ENCODE assay signal across 14 cellular contexts in the genomic region with DNA sequence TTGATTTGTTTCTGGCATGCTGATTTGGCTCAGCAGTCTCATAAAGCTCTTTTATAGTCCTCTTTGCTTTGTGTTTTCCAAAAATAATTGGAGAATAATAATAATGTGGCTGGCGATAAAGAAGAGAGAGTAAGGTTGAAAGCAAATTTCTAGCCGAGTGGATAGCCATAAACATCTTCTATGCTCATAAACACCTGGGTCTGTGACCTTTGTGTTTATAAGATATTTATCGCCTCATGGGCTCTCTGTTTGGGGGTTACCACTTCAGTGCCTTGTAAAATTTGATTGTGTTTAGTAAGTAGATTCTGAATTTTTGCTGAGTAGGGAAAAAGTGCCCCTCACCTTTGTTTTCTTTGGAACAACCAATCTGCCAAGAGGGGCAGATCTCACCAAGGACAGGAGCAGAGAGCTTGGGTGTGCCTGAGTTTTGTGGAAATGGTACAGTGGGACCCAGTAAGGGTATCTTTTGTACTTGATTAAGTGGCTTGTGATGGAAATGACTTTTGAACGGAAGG.
DNase-seq lines count a peak whose midpoint lies in the region; ATAC-seq, FAIRE-seq and TF ChIP-seq lines count a peak whose summit lies in the region.
"Had no signal": no experiment of that assay in that cellular context is flagged by ENCODE, and none has a peak within 500 bp of the region (broad histone marks: within the 10 kb centered on the region; RNA-seq: fewer than 3 reads in every experiment).

No MANE protein-coding gene starts in this region.

- no peaks in the 10 kb centered on the region for H3K27me3 ChIP-seq in neural cell (ENCODE audit: insufficient read depth, low read depth, low read length)
- H3K27me3 ChIP-seq: BLaER1 treated with 17β-estradiol and CSF1 and Interleukin-3, amounts not matched to agents 10 nM and 100 nM had no signal

- H3K4me3 Mint-ChIP-seq in brain = peak overlapping the region in 2 of 5 experiments; percentile 16 to 55
- H3K4me3 Mint-ChIP-seq: CD4-positive, CD25-positive, alpha-beta regulatory T cell had no signal

- no peak for TF ChIP-seq EP300 in A549 (IDR thresholded peaks at IDR 0.05)
- TF ChIP-seq EP300 in neural cell (conservative IDR thresholded peaks at IDR 0.05; ENCODE audit: poor library complexity, severe bottlenecking) = no peak

- no peak for TF ChIP-seq RAD21 in A549 (conservative IDR thresholded peaks at IDR 0.05 in 1 of 2, IDR thresholded peaks at IDR 0.05 in 1 of 2)
- no peak for TF ChIP-seq RAD21 in neural cell (conservative IDR thresholded peaks at IDR 0.05)

- no peaks in the 10 kb centered on the region for H3K36me3 Mint-ChIP-seq in brain
- H3K36me3 Mint-ChIP-seq: CD4-positive, CD25-positive, alpha-beta regulatory T cell had no signal

- H3F3A ChIP-seq in neural cell (ENCODE audit: insufficient read depth, low read length, poor library complexity, severe bottlenecking) = peaks cover 6% of the 10 kb centered on the region

- no peak for DNase-seq in A549 (ENCODE audit: low read depth in 1 of 2, low spot score in 1 of 2)
- peak; percentile 29 for DNase-seq in NCI-H2227 (lab: John Stamatoyannopoulos, UW; ENCODE audit: unreplicated experiment)
- DNase-seq in NCI-H446 treated with DMSO at 0.1 percent for 48 hours (lab: John Stamatoyannopoulos, UW) = no peak
- no peak for DNase-seq in T-helper 2 cell
- DNase-seq in stimulated activated CD4-positive, alpha-beta T cell treated with anti-CD3 and anti-CD28 coated beads, Interleukin-2, amount 100 ng/mL, for 48 hours = no peak
- DNase-seq: 8988T; ACHN; Calu3; CD4-positive, CD25-positive, alpha-beta regulatory T cell; DMS 273 treated with DMSO at 0.1 percent for 48 hours; HCEC 1CT had no signal

- H3K9me3 ChIP-seq in A549 (no peaks in the 10 kb centered on the region), neural cell (ENCODE audit: low read length) (no peaks in the 10 kb centered on the region)

- TF ChIP-seq POLR2A in A549 (IDR thresholded peaks at IDR 0.05; ENCODE audit: low read length) = no peak

- peak overlapping the region in 4 of 5 experiments; percentile 17 to 94 (median 66) for H3K27ac Mint-ChIP-seq in brain
- H3K27ac Mint-ChIP-seq: CD4-positive, CD25-positive, alpha-beta regulatory T cell had no signal

- POLR2A ChIA-PET in A549 (lab: Yijun Ruan, JAX) = no interaction called here

- H3K9me3 Mint-ChIP-seq in brain = peaks cover 0 to 3% (median 0%) of the 10 kb centered on the region in 5 experiments

- no peak overlapping the region for H3K4me2 ChIP-seq in A549
- peak overlapping the region; percentile 46 for H3K4me2 ChIP-seq in neural cell (ENCODE audit: low read length)

- H3K4me1 Mint-ChIP-seq in brain = peaks cover 98% of the 10 kb centered on the region
- H3K4me1 Mint-ChIP-seq: CD4-positive, CD25-positive, alpha-beta regulatory T cell had no signal

- no peak for ATAC-seq in A549

- peak overlapping the region; percentile 59 for H3K9ac ChIP-seq in neural cell (ENCODE audit: low read length)
- H3K9ac ChIP-seq: BLaER1 treated with 17β-estradiol and CSF1 and Interleukin-3, amounts not matched to agents 10 nM and 100 nM had no signal

- FAIRE-seq in A549 (lab: Jason Lieb, UNC) = no peak

- H3K9me2 ChIP-seq in neural cell (ENCODE audit: insufficient read depth, low read length) = no peaks in the 10 kb centered on the region

- peaks cover 5% of the 10 kb centered on the region; the same call in 1 of the 3 replicates for H3K4me1 ChIP-seq in A549

- H3K36me3 ChIP-seq in neural cell (ENCODE audit: insufficient read depth, low read length) = no peaks in the 10 kb centered on the region

- H4K20me1 ChIP-seq in neural cell (ENCODE audit: insufficient read depth) = no peaks in the 10 kb centered on the region

- H3K27ac ChIP-seq in A549 = no peak overlapping the region
- peak overlapping the region; percentile 83 for H3K27ac ChIP-seq in neural cell (ENCODE audit: low read length)
- H3K27ac ChIP-seq: BLaER1 treated with 17β-estradiol and CSF1 and Interleukin-3, amounts not matched to agents 10 nM and 100 nM had no signal

- WGBS in A549 (ENCODE audit: missing lambda C conversion rate) = 52% methylated on average over 4 of the region's 4 CpGs

- peaks cover 29% of the 10 kb centered on the region for H3K79me2 ChIP-seq in neural cell (replicated peaks; ENCODE audit: insufficient read depth, low read length)

- H3K27me3 Mint-ChIP-seq in brain = no peaks in the 10 kb centered on the region

- H2AFZ ChIP-seq in neural cell (ENCODE audit: low read depth, low read length) = no peak overlapping the region

- H3K4me3 ChIP-seq in A549 = no peak overlapping the region
- peak overlapping the region; percentile 50 for H3K4me3 ChIP-seq in neural cell (ENCODE audit: low read length)
- H3K4me3 ChIP-seq: BLaER1 treated with 17β-estradiol and CSF1 and Interleukin-3, amounts not matched to agents 10 nM and 100 nM had no signal

- CTCF ChIA-PET in A549 (lab: Yijun Ruan, JAX) = no interaction called here

- TF ChIP-seq CTCF in A549 (IDR thresholded peaks at IDR 0.05) = no peak
- no peak for TF ChIP-seq CTCF in brain (conservative IDR thresholded peaks at IDR 0.05)
- TF ChIP-seq CTCF in neural cell (IDR thresholded peaks at IDR 0.05; ENCODE audit: poor library complexity, severe bottlenecking) = no peak

TF ChIP-seq in A549, 52 proteins besides CTCF, POLR2A, EP300 and RAD21:
- peak; percentile 90 for TF ChIP-seq MAFK (IDR thresholded peaks at IDR 0.05; ENCODE audit: partially characterized antibody)
- TF ChIP-seq, protein P1, sequence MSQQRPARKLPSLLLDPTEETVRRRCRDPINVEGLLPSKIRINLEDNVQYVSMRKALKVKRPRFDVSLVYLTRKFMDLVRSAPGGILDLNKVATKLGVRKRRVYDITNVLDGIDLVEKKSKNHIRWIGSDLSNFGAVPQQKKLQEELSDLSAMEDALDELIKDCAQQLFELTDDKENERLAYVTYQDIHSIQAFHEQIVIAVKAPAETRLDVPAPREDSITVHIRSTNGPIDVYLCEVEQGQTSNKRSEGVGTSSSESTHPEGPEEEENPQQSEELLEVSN (IDR thresholded peaks at IDR 0.05; ENCODE audit: borderline replicate concordance, low read depth) = no peak
TF ChIP-seq in A549: peak in this region for 1.

TF ChIP-seq in neural cell, 6 proteins besides CTCF, POLR2A, EP300 and RAD21:
- TF ChIP-seq MXI1 (conservative IDR thresholded peaks at IDR 0.05; ENCODE audit: poor library complexity, severe bottlenecking) = no peak
- no peak for TF ChIP-seq EZH2 (IDR thresholded peaks at IDR 0.05; ENCODE audit: borderline replicate concordance, insufficient read depth, low read length, poor library complexity, severe bottlenecking)
- TF ChIP-seq TAF1 (IDR thresholded peaks at IDR 0.05; ENCODE audit: low read depth) = no peak
- TF ChIP-seq REST (IDR thresholded peaks at IDR 0.05; ENCODE audit: borderline replicate concordance) = no peak
- TF ChIP-seq SMC3 (conservative IDR thresholded peaks at IDR 0.05; ENCODE audit: poor library complexity) = no peak
- no peak for TF ChIP-seq POLR2AphosphoS5 (IDR thresholded peaks at IDR 0.05)
